In genomic region chr13:29508130-29508873, GRCh38 we compare ENCODE assay signal across 8 cellular contexts.
A peak's percentile ranks its signal among the peaks of the same experiment; 100 is the strongest.
DNase-seq lines count a peak whose midpoint lies in the region; ATAC-seq, FAIRE-seq and TF ChIP-seq lines count a peak whose summit lies in the region.

No MANE protein-coding gene starts in this region.

- peaks cover 14% of the 10 kb centered on the region; the same call in 1 of the 2 replicates for H3F3A ChIP-seq in PC-9 (ENCODE audit: insufficient read depth, low read depth)

- H3K27me3 ChIP-seq in BJ (ENCODE audit: control insufficient read depth, insufficient read depth, low read length), result no peaks in the 10 kb centered on the region
- no peaks in the 10 kb centered on the region for H3K27me3 ChIP-seq in PC-9 (ENCODE audit: insufficient read depth, low read depth)
- H3K27me3 ChIP-seq in esophagus squamous epithelium, result peaks cover 0 to 43% (median 2%) of the 10 kb centered on the region in 4 donors

- H3K36me3 Mint-ChIP-seq in natural killer cell, result no peaks in the 10 kb centered on the region
- H3K36me3 Mint-ChIP-seq in stimulated activated memory B cell treated with anti-CD40 and anti-IgM and Interleukin-4, amounts not matched to agents 10 μg/mL and 1 μg/mL and 100 μg/mL, for 72 hours, result peaks cover 16% of the 10 kb centered on the region

- H2AFZ ChIP-seq in PC-9, result no peak overlapping the region

- intact Hi-C loops in PC-9 (cut with micrococcal nuclease; ENCODE audit: unreplicated experiment), result loop anchor here (1.0 to 5.0 kb wide), 4 partner anchors 200 to 607 kb away; no protein-coding TSS in a partner anchor
- intact Hi-C loops in esophagus squamous epithelium (cut with DNase I), result loop anchor here (5.0 to 10.0 kb wide), 2 partner anchors 199 to 606 kb away; no protein-coding TSS in a partner anchor
- intact Hi-C loops in natural killer cell (cut with micrococcal nuclease), result loop anchor here (1.0 kb wide), 3 partner anchors 200 to 607 kb away; no protein-coding TSS in a partner anchor

- ATAC-seq in GM19043 (IDR thresholded peaks at IDR 0.05; ENCODE audit: low read depth, unreplicated experiment) (peak; percentile 77), natural killer cell (peak; percentile 77 to 89 (median 81))
- ATAC-seq in stimulated activated memory B cell treated with anti-CD40 and anti-IgM and Interleukin-4, amounts not matched to agents 10 μg/mL and 1 μg/mL and 100 μg/mL, for 72 hours, result peak; percentile 66

- H3K4me3 ChIP-seq in BJ (ENCODE audit: low read depth, low read length) (no peak overlapping the region), PC-9 (no peak overlapping the region), esophagus squamous epithelium (no peak overlapping the region)

- H3K27me3 Mint-ChIP-seq in natural killer cell (ENCODE audit: low read depth in 2 of 2), result peaks cover 3 to 14% of the 10 kb centered on the region in 2 donors
- H3K27me3 Mint-ChIP-seq in stimulated activated memory B cell treated with anti-CD40 and anti-IgM and Interleukin-4, amounts not matched to agents 10 μg/mL and 1 μg/mL and 100 μg/mL, for 72 hours, result peaks cover 21% of the 10 kb centered on the region

- no peak overlapping the region for H3K4me3 Mint-ChIP-seq in natural killer cell
- no peak overlapping the region for H3K4me3 Mint-ChIP-seq in stimulated activated memory B cell treated with anti-CD40 and anti-IgM and Interleukin-4, amounts not matched to agents 10 μg/mL and 1 μg/mL and 100 μg/mL, for 72 hours

- WGBS in esophagus squamous epithelium, 2 donors, result 38 to 49% methylated on average over 5 to 7 of the region's 16 CpGs

- no peaks in the 10 kb centered on the region for H3K9me3 Mint-ChIP-seq in natural killer cell
- no peaks in the 10 kb centered on the region for H3K9me3 Mint-ChIP-seq in stimulated activated memory B cell treated with anti-CD40 and anti-IgM and Interleukin-4, amounts not matched to agents 10 μg/mL and 1 μg/mL and 100 μg/mL, for 72 hours

- H4K20me1 ChIP-seq in PC-9 (ENCODE audit: insufficient read depth), result peaks cover 22% of the 10 kb centered on the region

- H3K4me1 ChIP-seq in PC-9 (replicated peaks; ENCODE audit: insufficient read depth) (no peaks in the 10 kb centered on the region), esophagus squamous epithelium (peaks cover 0 to 61% (median 15%) of the 10 kb centered on the region in 3 donors)

- H3K27ac Mint-ChIP-seq in natural killer cell, result no peak overlapping the region
- H3K27ac Mint-ChIP-seq in stimulated activated memory B cell treated with anti-CD40 and anti-IgM and Interleukin-4, amounts not matched to agents 10 μg/mL and 1 μg/mL and 100 μg/mL, for 72 hours, result no peak overlapping the region

- no peak for TF ChIP-seq POLR2A in esophagus squamous epithelium (IDR thresholded peaks at IDR 0.05)

- H3K9me3 ChIP-seq in PC-9 (ENCODE audit: insufficient read depth, low read depth) (no peaks in the 10 kb centered on the region), esophagus squamous epithelium (no peaks in the 10 kb centered on the region)

- peaks cover 0 to 8% of the 10 kb centered on the region in 2 donors for H3K4me1 Mint-ChIP-seq in natural killer cell
- peaks cover 1% of the 10 kb centered on the region for H3K4me1 Mint-ChIP-seq in stimulated activated memory B cell treated with anti-CD40 and anti-IgM and Interleukin-4, amounts not matched to agents 10 μg/mL and 1 μg/mL and 100 μg/mL, for 72 hours

- H3K27ac ChIP-seq in PC-9, result no peak overlapping the region
- no peak overlapping the region for H3K27ac ChIP-seq in esophagus squamous epithelium

- POLR2A ChIA-PET in BJ (lab: Charles Lee), result no interaction called here
- POLR2A ChIA-PET in PC-9 (lab: Charles Lee; ENCODE audit: unreplicated experiment), result interaction anchor here (0.5 to 0.7 kb wide), 3 partner anchors 113 to 1064 kb away, joined by 3 to 5 read pairs (median 4); no protein-coding TSS in a partner anchor

- peak; percentile 72 for FAIRE-seq in HTR-8/SVneo (lab: Jason Lieb, UNC)

- TF ChIP-seq CTCF in BJ (IDR thresholded peaks at IDR 0.05; ENCODE audit: insufficient read depth, low read depth, low read length), result peak; percentile 97
- peak; percentile 94 for TF ChIP-seq CTCF in PC-9 (conservative IDR thresholded peaks at IDR 0.05)
- peak; percentile 90 to 99 (median 94) for TF ChIP-seq CTCF in esophagus squamous epithelium (IDR thresholded peaks at IDR 0.05)
- TF ChIP-seq CTCF in natural killer cell (IDR thresholded peaks at IDR 0.05), result peak; percentile 94

- no peaks in the 10 kb centered on the region for H3K9me2 ChIP-seq in PC-9 (ENCODE audit: insufficient read depth)

- H3K36me3 ChIP-seq in BJ (ENCODE audit: control insufficient read depth, insufficient read depth, low read length) (peaks cover 11% of the 10 kb centered on the region), PC-9 (ENCODE audit: low read depth) (0 out of 2 replicates have a peak, but pooled peaks cover 3% of the 10 kb centered on the region), esophagus squamous epithelium (peaks cover 0 to 37% (median 3%) of the 10 kb centered on the region in 3 donors)

- no peak for DNase-seq in BJ (ENCODE audit: low read depth)
- DNase-seq in HTR-8/SVneo (ENCODE audit: insufficient read length, low spot score), result peak; percentile 76
- peak; percentile 52 to 70 for DNase-seq in PC-9
- DNase-seq in activated T-cell treated with anti-CD3 and anti-CD28 coated beads for 48 hours (ENCODE audit: low read depth), result peak; percentile 60
- no peak for DNase-seq in esophagus squamous epithelium (lab: John Stamatoyannopoulos, UW)
- DNase-seq in natural killer cell, result peak; percentile 70

- CTCF ChIA-PET in BJ (lab: Yijun Ruan, JAX), result interaction anchor here (0.6 to 13.5 kb wide), 55 partner anchors 8 to 625 kb away, joined by 3 to 173 read pairs (median 4); partner anchors contain the start of gene SLC7A1
- CTCF ChIA-PET in PC-9 (lab: Charles Lee), result interaction anchor here (0.6 kb wide), 2 partner anchors 468 to 605 kb away, joined by 3 to 9 read pairs; no protein-coding TSS in a partner anchor

- BruUV-seq in PC-9 (replicated peaks; lab: Mats Ljungman, UMichigan), result no TSS peak

- no peaks in the 10 kb centered on the region for H3K79me2 ChIP-seq in PC-9 (ENCODE audit: low read depth)

- no peak overlapping the region for H3K4me2 ChIP-seq in PC-9

Comparison
In these comparisons a context has a peak if more than half of its experiments do, and no peak if none do; other contexts are left out.
1. DNase-seq: peak in HTR-8/SVneo (single experiment), PC-9 (2 of 2), activated T-cell treated with anti-CD3 and anti-CD28 coated beads for 48 hours (single experiment) and natural killer cell (single experiment); none in BJ (single experiment) and esophagus squamous epithelium (single experiment).
2. Peak in every context shown above with its lines, with median percentiles within 50 percentile points of each other: CTCF ChIP-seq and ATAC-seq.